ENCODE assay signal across 16 cellular contexts in genomic region chr3:169171739-169172138, GRCh38.
"Had no signal": no experiment of that assay in that cellular context is flagged by ENCODE, and none has a peak within 500 bp of the region (broad histone marks: within the 10 kb centered on the region; RNA-seq: fewer than 3 reads in every experiment).

No MANE protein-coding gene starts in this region.

- H3K27ac ChIP-seq: breast epithelium, foreskin keratinocyte, right lobe of liver, stomach had no signal

- H3K27ac Mint-ChIP-seq: activated naive CD8-positive, alpha-beta T cell treated with anti-CD3 and anti-CD28 coated beads, Interleukin-2, amount 10 ng/mL, durations not matched to agents 7 days and 5 days; activated T-cell treated with anti-CD3 and anti-CD28 coated beads, Interleukin-2, amount 50 U/mL, for 72 hours; natural killer cell; progenitor cell of endocrine pancreas had no signal

- H3K4me3 ChIP-seq: breast epithelium, mucosa of descending colon, right lobe of liver, stomach had no signal

- H3K36me3 Mint-ChIP-seq: activated naive CD8-positive, alpha-beta T cell treated with anti-CD3 and anti-CD28 coated beads, Interleukin-2, amount 10 ng/mL, durations not matched to agents 7 days and 5 days; natural killer cell had no signal

- H3K27me3 Mint-ChIP-seq: progenitor cell of endocrine pancreas had no signal

- DNase-seq: activated CD4-positive, alpha-beta T cell treated with anti-CD3 and anti-CD28 coated beads, Interleukin-2, amount 50 U/mL, for 48 hours; activated naive CD8-positive, alpha-beta T cell treated with anti-CD3 and anti-CD28 coated beads, Interleukin-2, amount 10 ng/mL, durations not matched to agents 7 days and 5 days; activated T-cell treated with anti-CD3 and anti-CD28 coated beads, Interleukin-2, amount 50 U/mL, for 72 hours; anterior cingulate cortex; effector CD8-positive, alpha-beta T cell; left colon; mucosa of descending colon; natural killer cell; nucleus accumbens; right lobe of liver; stimulated activated CD4-positive, alpha-beta T cell treated with anti-CD3 and anti-CD28 coated beads, Interleukin-4, amount 100 ng/mL, for 1 hour; stomach had no signal

- H3K27me3 ChIP-seq: breast epithelium, foreskin keratinocyte, right lobe of liver, stomach had no signal

- ATAC-seq: activated CD4-positive, CD25-positive, alpha-beta regulatory T cell treated with anti-CD3 and anti-CD28 coated beads, Interleukin-2, amount 50 U/mL, for 24 hours; activated T-cell treated with anti-CD3 and anti-CD28 coated beads, Interleukin-2, amount 50 U/mL, for 72 hours; left colon; mucosa of descending colon; natural killer cell; right lobe of liver had no signal

- H3K9me3 Mint-ChIP-seq: activated naive CD8-positive, alpha-beta T cell treated with anti-CD3 and anti-CD28 coated beads, Interleukin-2, amount 10 ng/mL, durations not matched to agents 7 days and 5 days; activated T-cell treated with anti-CD3 and anti-CD28 coated beads, Interleukin-2, amount 50 U/mL, for 72 hours had no signal

- H3K4me1 Mint-ChIP-seq: activated naive CD8-positive, alpha-beta T cell treated with anti-CD3 and anti-CD28 coated beads, Interleukin-2, amount 10 ng/mL, durations not matched to agents 7 days and 5 days; natural killer cell had no signal

- H3K4me1 ChIP-seq: breast epithelium, right lobe of liver had no signal

- H3K9me3 ChIP-seq: breast epithelium, mucosa of descending colon, right lobe of liver, stomach had no signal

- H3K4me3 Mint-ChIP-seq: activated naive CD8-positive, alpha-beta T cell treated with anti-CD3 and anti-CD28 coated beads, Interleukin-2, amount 10 ng/mL, durations not matched to agents 7 days and 5 days; activated T-cell treated with anti-CD3 and anti-CD28 coated beads, Interleukin-2, amount 50 U/mL, for 72 hours; natural killer cell had no signal
